ENCODE assay signal across 8 cellular contexts in the genomic region with DNA sequence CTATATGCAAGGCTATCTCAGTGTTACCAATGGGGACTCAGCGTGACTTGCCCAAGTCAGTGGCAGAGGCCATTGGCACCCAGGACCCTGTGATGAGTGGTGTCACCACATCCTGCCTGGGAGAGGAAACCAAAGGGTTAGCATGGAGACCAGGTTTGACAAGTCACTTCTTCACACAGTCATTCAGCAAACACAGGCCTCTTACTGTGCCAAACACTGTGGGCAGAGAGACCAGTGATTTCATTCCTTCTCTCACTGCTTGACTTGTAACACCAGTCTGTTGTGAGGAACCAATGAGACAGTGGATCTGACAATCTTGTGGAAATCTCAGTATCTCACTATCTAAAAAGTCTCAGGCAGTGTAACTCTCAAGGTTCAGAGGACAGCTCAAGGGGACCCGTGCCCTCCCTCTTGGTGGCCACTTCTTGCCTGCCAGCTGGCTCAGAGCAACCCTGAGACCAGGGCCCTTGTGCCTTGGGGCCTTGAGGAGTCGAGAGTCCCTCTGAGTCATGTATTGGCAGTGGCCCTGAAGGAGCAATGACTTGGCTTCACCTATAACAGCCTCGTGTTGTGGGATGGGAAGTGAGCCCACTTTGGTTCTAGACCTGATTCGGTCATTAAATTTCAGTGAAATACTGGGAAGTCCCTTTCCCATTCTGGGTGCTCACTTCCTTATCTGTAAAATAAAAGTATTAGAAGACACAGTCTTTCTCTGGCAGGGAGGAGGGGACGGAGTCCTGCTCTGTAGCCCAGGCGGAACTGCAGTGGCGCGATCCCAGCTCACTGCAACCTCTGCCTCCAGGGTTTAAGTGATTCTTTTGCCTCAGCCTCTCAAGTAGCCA. TPM values are rescaled to one million over a fixed set of nuclear protein-coding genes. Genes with fewer than 3 reads are reported as not detected.
A peak's percentile ranks its signal among the peaks of the same experiment; 100 is the strongest.
DNase-seq lines count a peak whose midpoint lies in the region; ATAC-seq and TF ChIP-seq lines count a peak whose summit lies in the region.
"Had no signal": no experiment of that assay in that cellular context is flagged by ENCODE, and none has a peak within 500 bp of the region (broad histone marks: within the 10 kb centered on the region; RNA-seq: fewer than 3 reads in every experiment).

No MANE protein-coding gene starts in this region.

- no peaks in the 10 kb centered on the region for H3K36me3 ChIP-seq in trophoblast cell (ENCODE audit: control insufficient read depth in 1 of 2, insufficient read depth in 2 of 2, low read length in 2 of 2)

- H3K9me3 ChIP-seq in trophoblast cell (ENCODE audit: insufficient read depth, low read depth, low read length): no peaks in the 10 kb centered on the region

- no CpG with 5 or more reads among the region's 9 CpGs for WGBS in trophoblast cell (ENCODE audit: extremely low coverage, insufficient coverage, insufficient read length)

- H3K4me3 ChIP-seq in trophoblast cell (ENCODE audit: low read depth, low read length): no peak overlapping the region
- H3K4me3 ChIP-seq: SK-N-MC had no signal

- no peak overlapping the region for H4K8ac ChIP-seq in trophoblast cell (ENCODE audit: low read depth, low read length)

- H4K12ac ChIP-seq in trophoblast cell (ENCODE audit: low read depth, low read length): no peak overlapping the region

- no peak overlapping the region for H3K9ac ChIP-seq in trophoblast cell (ENCODE audit: low read length)

- CTCF ChIA-PET in activated CD4-positive, alpha-beta memory T cell treated with anti-CD3 and anti-CD28 coated beads for 36 hours (lab: Charles Lee): interaction anchor here (0.7 kb wide), 1 partner anchor 14 kb away, joined by 3 read pairs; no protein-coding TSS in a partner anchor

- no peak overlapping the region for H2BK5ac ChIP-seq in trophoblast cell (ENCODE audit: low read depth, low read length, poor library complexity)

- no peak overlapping the region for H3K14ac ChIP-seq in trophoblast cell (ENCODE audit: low read length)

- H2AFZ ChIP-seq in trophoblast cell (ENCODE audit: insufficient read depth, low read length, poor library complexity): no peak overlapping the region

- intact Hi-C loops in activated CD4-positive, alpha-beta memory T cell treated with anti-CD3 and anti-CD28 coated beads for 36 hours (cut with micrococcal nuclease): no loop called here

- H3K4me2 ChIP-seq in trophoblast cell (ENCODE audit: low read length): no peak overlapping the region

- H3K27me3 ChIP-seq in trophoblast cell (ENCODE audit: insufficient read depth, low read length): no peaks in the 10 kb centered on the region

- H3K4ac ChIP-seq in trophoblast cell (ENCODE audit: low read depth, low read length): no peak overlapping the region

- POLR2A ChIA-PET in activated CD4-positive, alpha-beta memory T cell treated with anti-CD3 and anti-CD28 coated beads for 36 hours (lab: Charles Lee): no interaction called here

- H3K18ac ChIP-seq in trophoblast cell (ENCODE audit: low read length): no peak overlapping the region

- H3K79me2 ChIP-seq in trophoblast cell (ENCODE audit: control insufficient read depth, insufficient read depth, low read length, poor library complexity): no peaks in the 10 kb centered on the region

- H2AK5ac ChIP-seq in trophoblast cell (ENCODE audit: low read length): no peak overlapping the region

- no peak overlapping the region for H3K27ac Mint-ChIP-seq in activated CD4-positive, alpha-beta memory T cell treated with anti-CD3 and anti-CD28 coated beads for 36 hours
- no peak overlapping the region for H3K27ac Mint-ChIP-seq in osteocyte (ENCODE audit: unreplicated experiment)

- H3K23ac ChIP-seq in trophoblast cell (ENCODE audit: low read length): no peak overlapping the region

- no peak for TF ChIP-seq CTCF in osteocyte (IDR thresholded peaks at IDR 0.05)

- no peak overlapping the region for H2BK12ac ChIP-seq in trophoblast cell (ENCODE audit: low read length)

- no peaks in the 10 kb centered on the region for H3K9me3 Mint-ChIP-seq in activated CD4-positive, alpha-beta memory T cell treated with anti-CD3 and anti-CD28 coated beads for 36 hours
- H3K9me3 Mint-ChIP-seq in osteocyte (ENCODE audit: unreplicated experiment): no peaks in the 10 kb centered on the region

- H3K27me3 Mint-ChIP-seq in activated CD4-positive, alpha-beta memory T cell treated with anti-CD3 and anti-CD28 coated beads for 36 hours: no peaks in the 10 kb centered on the region
- peaks cover 2% of the 10 kb centered on the region for H3K27me3 Mint-ChIP-seq in osteocyte (ENCODE audit: unreplicated experiment)

- H3K79me1 ChIP-seq in trophoblast cell (ENCODE audit: low read length): no peaks in the 10 kb centered on the region

- DNase-seq in activated CD4-positive, alpha-beta memory T cell treated with anti-CD3 and anti-CD28 coated beads for 36 hours: peak; percentile 44
- DNase-seq in trophoblast cell (peak; percentile 17 to 37), AML-193 (lab: John Stamatoyannopoulos, UW) (no peak), osteocyte (ENCODE audit: extremely low spot score, unreplicated experiment) (no peak)

- no peak overlapping the region for H4K91ac ChIP-seq in trophoblast cell (ENCODE audit: low read depth, low read length)

- H3K4me1 ChIP-seq in trophoblast cell (ENCODE audit: control insufficient read depth in 1 of 2, insufficient read depth in 2 of 2, low read length in 2 of 2): no peaks in the 10 kb centered on the region

- ATAC-seq in GM18508 (IDR thresholded peaks at IDR 0.05; ENCODE audit: insufficient read depth, unreplicated experiment): peak; percentile 68
- peak; percentile 42 for ATAC-seq in HG02571 (IDR thresholded peaks at IDR 0.05; ENCODE audit: unreplicated experiment)
- ATAC-seq in GM19467 (IDR thresholded peaks at IDR 0.05; ENCODE audit: unreplicated experiment): no peak

- H3K4me3 Mint-ChIP-seq in activated CD4-positive, alpha-beta memory T cell treated with anti-CD3 and anti-CD28 coated beads for 36 hours: no peak overlapping the region
- H3K4me3 Mint-ChIP-seq in osteocyte (ENCODE audit: unreplicated experiment): no peak overlapping the region

- H3K36me3 Mint-ChIP-seq in activated CD4-positive, alpha-beta memory T cell treated with anti-CD3 and anti-CD28 coated beads for 36 hours: no peaks in the 10 kb centered on the region
- H3K36me3 Mint-ChIP-seq in osteocyte (ENCODE audit: unreplicated experiment): no peaks in the 10 kb centered on the region

- H2BK120ac ChIP-seq in trophoblast cell (ENCODE audit: insufficient read depth, low read length, poor library complexity): no peak overlapping the region

- no peaks in the 10 kb centered on the region for H3K4me1 Mint-ChIP-seq in activated CD4-positive, alpha-beta memory T cell treated with anti-CD3 and anti-CD28 coated beads for 36 hours (ENCODE audit: low read depth)
- no peaks in the 10 kb centered on the region for H3K4me1 Mint-ChIP-seq in osteocyte (ENCODE audit: unreplicated experiment)

- no peak overlapping the region for H3K27ac ChIP-seq in trophoblast cell (ENCODE audit: low read depth, low read length)
- H3K27ac ChIP-seq: SK-N-MC had no signal

RNA-seq across cellular contexts. Expression of gene FABP6, which starts 1.6 kb away (rescaled TPM):
- not detected for total RNA-seq in activated CD4-positive, alpha-beta memory T cell treated with anti-CD3 and anti-CD28 coated beads for 36 hours
- 0.18 TPM in 1 of 2 replicates, not detected in the other for polyA plus RNA-seq in trophoblast cell (2013)
- total RNA-seq in osteocyte: not detected in 2 replicates

Comparison
In these comparisons a context has a peak if more than half of its experiments do, and no peak if none do; other contexts are left out.
1. DNase-seq: peak in activated CD4-positive, alpha-beta memory T cell treated with anti-CD3 and anti-CD28 coated beads for 36 hours (single experiment) and trophoblast cell (2 of 2); none in AML-193 (0 of 2) and osteocyte (single experiment).